In the genomic region with DNA sequence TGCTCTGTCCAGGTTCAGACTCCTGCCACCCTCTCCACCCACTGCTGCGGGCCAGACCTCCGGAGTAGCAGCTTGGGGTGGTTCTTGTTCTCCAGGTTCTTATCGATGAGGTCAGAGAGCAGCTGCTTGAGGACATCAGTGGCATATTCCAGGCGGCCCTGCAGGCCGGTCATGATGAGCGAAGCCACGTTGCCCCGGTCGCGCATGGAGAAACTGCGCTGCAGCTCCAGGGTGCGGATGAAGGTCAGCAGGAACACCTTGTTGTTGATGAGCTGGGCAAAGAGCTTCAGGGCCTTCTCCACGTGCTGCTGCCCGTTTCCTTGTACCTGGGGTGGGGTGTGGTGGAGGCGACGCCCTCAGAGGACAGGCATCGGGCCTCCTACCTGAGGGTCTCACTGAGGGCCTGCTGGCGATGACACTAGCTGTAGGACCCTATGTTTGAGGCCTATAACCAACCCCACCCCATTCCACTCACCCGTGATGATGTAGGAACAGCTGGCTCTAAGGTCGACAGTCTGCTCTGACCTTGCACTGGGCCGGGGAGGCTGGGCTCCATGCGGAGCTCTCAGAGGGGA, we compare ENCODE assay signal across 2 cellular contexts.
TF ChIP-seq lines count a peak whose summit lies in the region.

No MANE protein-coding gene starts in this region.

TF ChIP-seq in K562, 482 proteins besides CTCF, POLR2A, EP300 and RAD21:
- TF ChIP-seq EZH2 (IDR thresholded peaks at IDR 0.05; ENCODE audit: borderline replicate concordance, low read depth, low read length) = no peak
- TF ChIP-seq, protein P1, sequence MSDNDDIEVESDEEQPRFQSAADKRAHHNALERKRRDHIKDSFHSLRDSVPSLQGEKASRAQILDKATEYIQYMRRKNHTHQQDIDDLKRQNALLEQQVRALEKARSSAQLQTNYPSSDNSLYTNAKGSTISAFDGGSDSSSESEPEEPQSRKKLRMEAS (CRISPR knock-in tag; IDR thresholded peaks at IDR 0.05) = peak; percentile 28; the same call in 1 of the 2 replicates

TF ChIP-seq in H1, 55 proteins besides CTCF, POLR2A, EP300 and RAD21:
- TF ChIP-seq CHD2 (IDR thresholded peaks at IDR 0.05; ENCODE audit: low read length) = no peak
- TF ChIP-seq SAP30 (IDR thresholded peaks at IDR 0.05; ENCODE audit: insufficient read depth, insufficient replicate concordance, low read length) = no peak
- no peak for TF ChIP-seq CREB1 (IDR thresholded peaks at IDR 0.05)
- TF ChIP-seq JUN (IDR thresholded peaks at IDR 0.05; ENCODE audit: low read depth, low read length) = no peak
- TF ChIP-seq BACH1 (IDR thresholded peaks at IDR 0.05; ENCODE audit: low read length) = no peak
- TF ChIP-seq CEBPB (IDR thresholded peaks at IDR 0.05; ENCODE audit: low read depth, low read length) = no peak
- no peak for TF ChIP-seq SUZ12 (IDR thresholded peaks at IDR 0.05; ENCODE audit: low read length)
- TF ChIP-seq, protein P2, sequence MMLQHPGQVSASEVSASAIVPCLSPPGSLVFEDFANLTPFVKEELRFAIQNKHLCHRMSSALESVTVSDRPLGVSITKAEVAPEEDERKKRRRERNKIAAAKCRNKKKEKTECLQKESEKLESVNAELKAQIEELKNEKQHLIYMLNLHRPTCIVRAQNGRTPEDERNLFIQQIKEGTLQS (IDR thresholded peaks at IDR 0.05; ENCODE audit: insufficient read depth, low read depth, low read length) = no peak
- TF ChIP-seq RBBP5 (IDR thresholded peaks at IDR 0.05; ENCODE audit: borderline replicate concordance, low read depth, low read length) = no peak
- no peak for TF ChIP-seq EZH2 (IDR thresholded peaks at IDR 0.05; ENCODE audit: low read depth, low read length, severe bottlenecking)
- TF ChIP-seq, protein P3, sequence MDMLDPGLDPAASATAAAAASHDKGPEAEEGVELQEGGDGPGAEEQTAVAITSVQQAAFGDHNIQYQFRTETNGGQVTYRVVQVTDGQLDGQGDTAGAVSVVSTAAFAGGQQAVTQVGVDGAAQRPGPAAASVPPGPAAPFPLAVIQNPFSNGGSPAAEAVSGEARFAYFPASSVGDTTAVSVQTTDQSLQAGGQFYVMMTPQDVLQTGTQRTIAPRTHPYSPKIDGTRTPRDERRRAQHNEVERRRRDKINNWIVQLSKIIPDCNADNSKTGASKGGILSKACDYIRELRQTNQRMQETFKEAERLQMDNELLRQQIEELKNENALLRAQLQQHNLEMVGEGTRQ (IDR thresholded peaks at IDR 0.05; ENCODE audit: low read length) = no peak
- no peak for TF ChIP-seq TEAD4 (IDR thresholded peaks at IDR 0.05; ENCODE audit: low read depth, low read length)
- TF ChIP-seq CBX8 (IDR thresholded peaks at IDR 0.05; ENCODE audit: borderline replicate concordance, low read depth, low read length) = no peak
